In genomic region chr15:63729115-63729884, GRCh38 we compare ENCODE assay signal across 14 cellular contexts.
DNase-seq lines count a peak whose midpoint lies in the region; ATAC-seq and TF ChIP-seq lines count a peak whose summit lies in the region.
"Had no signal": no experiment of that assay in that cellular context is flagged by ENCODE, and none has a peak within 500 bp of the region (broad histone marks: within the 10 kb centered on the region; RNA-seq: fewer than 3 reads in every experiment).

No MANE protein-coding gene starts in this region.

- intact Hi-C loops in upper lobe of right lung (cut with DNase I) (no loop called here), body of pancreas (cut with DNase I) (no loop called here)

- H3K4me1 ChIP-seq in upper lobe of right lung = no peaks in the 10 kb centered on the region
- peaks cover 25% of the 10 kb centered on the region for H3K4me1 ChIP-seq in body of pancreas

- H3K27me3 ChIP-seq in upper lobe of right lung (no peaks in the 10 kb centered on the region), body of pancreas (no peaks in the 10 kb centered on the region)
- H3K27me3 ChIP-seq: Peyer's patch had no signal

- H3K36me3 ChIP-seq in upper lobe of right lung = peaks cover 79% of the 10 kb centered on the region
- H3K36me3 ChIP-seq in body of pancreas (replicated peaks in 1 of 2; ENCODE audit: insufficient read depth in 1 of 2, low read depth in 2 of 2) = peaks cover 8 to 9% of the 10 kb centered on the region in 2 donors

- no peak overlapping the region for H3K4me3 ChIP-seq in upper lobe of right lung
- H3K4me3 ChIP-seq in body of pancreas = no peak overlapping the region
- H3K4me3 ChIP-seq: Peyer's patch had no signal

- ATAC-seq in upper lobe of right lung = peak; percentile 39
- ATAC-seq in body of pancreas = no peak
- no peak for ATAC-seq in HG03175 (IDR thresholded peaks at IDR 0.05; ENCODE audit: unreplicated experiment)
- ATAC-seq: left cardiac atrium had no signal

- H3K27ac ChIP-seq in upper lobe of right lung = no peak overlapping the region
- no peak overlapping the region for H3K27ac ChIP-seq in body of pancreas
- H3K27ac ChIP-seq: Peyer's patch, VCaP had no signal

- TF ChIP-seq CTCF in upper lobe of right lung (IDR thresholded peaks at IDR 0.05) (no peak), body of pancreas (IDR thresholded peaks at IDR 0.05) (no peak)

- DNase-seq in activated naive CD4-positive, alpha-beta T cell treated with Interleukin-2 at 50 U/mL for 16 hours = peak; percentile 31
- DNase-seq in activated naive CD4-positive, alpha-beta T cell (lab: John Stamatoyannopoulos, UW) = no peak
- peak; percentile 3 for DNase-seq in activated T-helper 9 cell treated with anti-CD3 and anti-CD28 coated beads, Interleukin-2, amount 50 U/mL, for 16 hours (ENCODE audit: low read depth)
- DNase-seq in iris pigment epithelial cell (ENCODE audit: low read depth) = peak; percentile 39
- no peak for DNase-seq in upper lobe of right lung
- no peak for DNase-seq in KG1 (lab: John Stamatoyannopoulos, UW)
- DNase-seq in body of pancreas = no peak
- DNase-seq: hippocampal formation, left cardiac atrium, NCI-H187 treated with DMSO at 0.1 percent for 48 hours, NCI-H524, Peyer's patch had no signal

- no peak for TF ChIP-seq POLR2A in body of pancreas (IDR thresholded peaks at IDR 0.05)

- H3K9me3 ChIP-seq in upper lobe of right lung = no peaks in the 10 kb centered on the region
- no peaks in the 10 kb centered on the region for H3K9me3 ChIP-seq in body of pancreas
- H3K9me3 ChIP-seq: Peyer's patch had no signal

- 58 to 64% methylated on average over 4 of the region's 4 CpGs for WGBS in body of pancreas, 2 donors

Comparison
In these comparisons a context has a peak if more than half of its experiments do, and no peak if none do; other contexts are left out.
1. DNase-seq: peak in activated naive CD4-positive, alpha-beta T cell treated with Interleukin-2 at 50 U/mL for 16 hours (single experiment), activated T-helper 9 cell treated with anti-CD3 and anti-CD28 coated beads, Interleukin-2, amount 50 U/mL, for 16 hours (single experiment) and iris pigment epithelial cell (single experiment); none in activated naive CD4-positive, alpha-beta T cell (0 of 4), upper lobe of right lung (single experiment), KG1 (single experiment) and body of pancreas (0 of 4).